Comparison of ENCODE assay signal across 28 cellular contexts in the genomic region with DNA sequence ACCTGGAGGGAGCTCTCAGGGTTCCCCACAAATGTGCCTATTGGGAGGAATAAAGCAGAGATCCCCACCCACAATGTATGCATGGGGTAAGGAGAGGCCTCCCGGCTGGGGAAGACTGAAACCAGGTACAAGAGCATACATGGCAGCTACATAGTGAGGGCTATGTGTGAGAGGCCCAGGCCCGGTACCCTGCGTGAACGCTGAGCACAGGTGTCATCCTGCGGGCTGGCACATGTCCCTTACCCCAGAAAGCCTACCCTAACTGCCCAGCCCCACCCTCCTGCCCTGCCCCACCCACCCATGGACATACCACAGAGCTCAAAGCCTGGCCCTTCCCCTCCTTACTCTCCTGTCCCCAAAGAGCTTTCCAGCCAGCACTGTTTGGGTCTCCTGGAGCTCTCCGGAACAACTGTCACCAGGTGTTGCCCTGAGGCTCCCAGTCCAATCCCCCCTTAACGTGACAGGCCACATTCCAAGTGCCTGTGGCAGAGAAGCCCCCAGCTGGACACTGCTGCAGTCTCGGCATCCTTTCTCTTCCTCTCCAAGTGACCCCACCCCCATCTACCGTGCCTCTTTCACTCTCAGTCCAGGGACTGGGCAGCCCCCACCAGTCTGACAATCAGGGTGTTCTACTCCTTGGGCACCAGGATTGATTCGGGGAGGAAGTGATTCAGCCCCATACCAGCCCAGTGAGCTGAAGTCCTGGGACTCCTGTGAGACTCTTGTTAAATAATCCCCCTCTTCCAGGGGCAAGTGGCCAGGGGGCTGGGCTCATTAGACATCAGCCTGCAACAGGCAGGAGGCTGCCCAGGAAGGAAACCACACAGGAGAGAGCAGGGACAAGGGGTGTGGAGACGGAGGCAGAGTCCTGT. TPM values are rescaled to one million over a fixed set of nuclear protein-coding genes. Genes with fewer than 3 reads are reported as not detected.
DNase-seq lines count a peak whose midpoint lies in the region; ATAC-seq and TF ChIP-seq lines count a peak whose summit lies in the region.
"Had no signal": no experiment of that assay in that cellular context is flagged by ENCODE, and none has a peak within 500 bp of the region (broad histone marks: within the 10 kb centered on the region; RNA-seq: fewer than 3 reads in every experiment).

No MANE protein-coding gene starts in this region.

- POLR2A ChIA-PET in SK-N-SH (lab: Yijun Ruan, JAX): interaction anchor here (0.8 to 1.6 kb wide), 6 partner anchors 14 to 120 kb away, joined by 3 to 7 read pairs (median 5); a partner anchor contains a TSS

- peak overlapping the region; percentile 44 for H3K56ac ChIP-seq in mesendoderm (ENCODE audit: low read length)

- H4K20me1 ChIP-seq in SK-N-SH (ENCODE audit: insufficient read depth): no peaks in the 10 kb centered on the region

- TF ChIP-seq CTCF in SK-N-SH (IDR thresholded peaks at IDR 0.05): no peak
- TF ChIP-seq CTCF in RWPE2 (IDR thresholded peaks at IDR 0.05; ENCODE audit: poor library complexity, severe bottlenecking): no peak
- TF ChIP-seq CTCF in upper lobe of left lung (IDR thresholded peaks at IDR 0.05): no peak

- no peak overlapping the region for H2AK5ac ChIP-seq in mesendoderm (ENCODE audit: low read length)

- no peak for TF ChIP-seq POLR2A in upper lobe of left lung (IDR thresholded peaks at IDR 0.05)

- no peaks in the 10 kb centered on the region for H3K79me2 ChIP-seq in SK-N-SH (ENCODE audit: insufficient read depth)
- H3K79me2 ChIP-seq in mesendoderm (ENCODE audit: control insufficient read depth, insufficient read depth, low read length): no peaks in the 10 kb centered on the region

- H4K5ac ChIP-seq in mesendoderm (ENCODE audit: low read length): no peak overlapping the region

- H4K8ac ChIP-seq in mesendoderm (ENCODE audit: low read depth, low read length): no peak overlapping the region

- WGBS in SK-N-SH (ENCODE audit: low lambda C conversion rate): 33% methylated on average over 7 of the region's 11 CpGs
- no CpG with 5 or more reads among the region's 11 CpGs for WGBS in mesendoderm (ENCODE audit: extremely low coverage, insufficient coverage, low lambda C conversion rate)
- WGBS in upper lobe of left lung, 2 donors: 72 to 74% methylated on average over 11 of the region's 11 CpGs

- ATAC-seq in SK-N-SH treated with all-trans-retinoic acid at 6 μM for 48 hours (peak; percentile 5; the same call in 1 of the 3 replicates), RWPE2 (ENCODE audit: low read depth) (peak; percentile 12; the same call in 1 of the 3 replicates), upper lobe of left lung (ENCODE audit: low FRiP score in 2 of 2) (no peak), GM19324 (IDR thresholded peaks at IDR 0.05; ENCODE audit: low FRiP score, unreplicated experiment) (no peak), left colon (no peak)
- ATAC-seq in activated naive CD8-positive, alpha-beta T cell treated with anti-CD3 and anti-CD28 coated beads, Interleukin-2, amount 50 U/mL, for 24 hours: no peak
- ATAC-seq: activated CD8-positive, alpha-beta memory T cell treated with anti-CD3 and anti-CD28 coated beads, Interleukin-2, amount 10 ng/mL, durations not matched to agents 7 days and 5 days; activated T-cell treated with anti-CD3 and anti-CD28 coated beads, Interleukin-2, amount 50 U/mL, for 72 hours; GM12878; WTC11 had no signal

- no peaks in the 10 kb centered on the region for H3F3A ChIP-seq in SK-N-SH (replicated peaks; ENCODE audit: insufficient read depth)

- H3K9ac ChIP-seq in SK-N-SH (no peak overlapping the region), mesendoderm (ENCODE audit: low read length) (no peak overlapping the region)

- H3K4me3 Mint-ChIP-seq in activated naive CD8-positive, alpha-beta T cell treated with anti-CD3 and anti-CD28 coated beads, Interleukin-2, amount 50 U/mL, for 24 hours: no peak overlapping the region
- H3K4me3 Mint-ChIP-seq: activated CD8-positive, alpha-beta memory T cell treated with anti-CD3 and anti-CD28 coated beads, Interleukin-2, amount 10 ng/mL, durations not matched to agents 7 days and 5 days; activated naive CD4-positive, alpha-beta T cell treated with anti-CD3 and anti-CD28 coated beads, Interleukin-2, amount 50 U/mL, for 24 hours; activated T-cell treated with anti-CD3 and anti-CD28 coated beads, Interleukin-2, amount 50 U/mL, for 72 hours; CD8-positive, alpha-beta memory T cell; dendritic cell treated with granulocyte-macrophage colony-stimulating factor and Interleukin-4, amounts not matched to agents 40 ng/mL and 50 ng/mL, for 4 days; H9; memory B cell; WTC11 had no signal

- H3K9me2 ChIP-seq in SK-N-SH: no peaks in the 10 kb centered on the region

- H3K9me3 Mint-ChIP-seq in activated naive CD8-positive, alpha-beta T cell treated with anti-CD3 and anti-CD28 coated beads, Interleukin-2, amount 50 U/mL, for 24 hours: no peaks in the 10 kb centered on the region
- H3K9me3 Mint-ChIP-seq: activated naive CD4-positive, alpha-beta T cell treated with anti-CD3 and anti-CD28 coated beads, Interleukin-2, amount 50 U/mL, for 24 hours; activated T-cell treated with anti-CD3 and anti-CD28 coated beads, Interleukin-2, amount 50 U/mL, for 72 hours; CD8-positive, alpha-beta memory T cell; dendritic cell treated with granulocyte-macrophage colony-stimulating factor and Interleukin-4, amounts not matched to agents 40 ng/mL and 50 ng/mL, for 4 days; H9; WTC11 had no signal

- TF ChIP-seq EP300 in SK-N-SH (IDR thresholded peaks at IDR 0.05; ENCODE audit: borderline replicate concordance in 1 of 2, low read depth in 1 of 2, low read length in 1 of 2) (no peak), upper lobe of left lung (IDR thresholded peaks at IDR 0.05) (no peak)

- H3K23ac ChIP-seq in mesendoderm (ENCODE audit: low read length): no peak overlapping the region

- DNase-seq in SK-N-SH (no peak), RWPE2 (ENCODE audit: low spot score) (peak; percentile 38), mesendoderm (no peak), upper lobe of left lung (no peak), left colon (no peak)
- DNase-seq in activated naive CD8-positive, alpha-beta T cell treated with anti-CD3 and anti-CD28 coated beads, Interleukin-2, amount 50 U/mL, for 24 hours: no peak
- DNase-seq: activated CD4-positive, alpha-beta T cell treated with anti-CD3 and anti-CD28 coated beads, Interleukin-2, amount 50 U/mL, for 1 hour; activated CD8-positive, alpha-beta memory T cell treated with anti-CD3 and anti-CD28 coated beads, Interleukin-2, amount 10 ng/mL, durations not matched to agents 7 days and 5 days; activated T-cell treated with anti-CD3 and anti-CD28 coated beads, Interleukin-2, amount 50 U/mL, for 72 hours; anterior cingulate cortex; caudate nucleus; DMS53; H9; NCI-H1092 treated with DMSO at 0.1 percent for 48 hours; NCI-H1930; NCI-H226; stimulated activated CD4-positive, alpha-beta T cell treated with anti-CD3 and anti-CD28 coated beads, Interleukin-4, amount 100 ng/mL, for 4 hours; stimulated activated naive CD4-positive, alpha-beta T cell treated with Interleukin-2 at 50 U/mL for 16 hours; testis had no signal

- H3K4me1 ChIP-seq in SK-N-SH (ENCODE audit: control insufficient read depth in 1 of 2, insufficient read depth in 2 of 2, low read depth in 1 of 2, low read length in 1 of 2) (peaks cover 0 to 51% of the 10 kb centered on the region in 2 experiments; a peak in 2 of 4 replicates), RWPE2 (ENCODE audit: insufficient read depth, poor library complexity, severe bottlenecking) (peaks cover 20% of the 10 kb centered on the region), mesendoderm (ENCODE audit: control insufficient read depth, low read depth, low read length) (peaks cover 8% of the 10 kb centered on the region), upper lobe of left lung (peaks cover 4 to 29% (median 9%) of the 10 kb centered on the region in 4 donors)
- H3K4me1 ChIP-seq: testis had no signal

- no peaks in the 10 kb centered on the region for H3K36me3 ChIP-seq in SK-N-SH (replicated peaks in 1 of 2; ENCODE audit: control insufficient read depth in 1 of 2, insufficient read depth in 2 of 2, low read length in 1 of 2)
- H3K36me3 ChIP-seq in RWPE2 (ENCODE audit: low read depth): no peaks in the 10 kb centered on the region
- no peaks in the 10 kb centered on the region for H3K36me3 ChIP-seq in mesendoderm (ENCODE audit: control insufficient read depth, insufficient read depth, low read length)
- H3K36me3 ChIP-seq in upper lobe of left lung: no peaks in the 10 kb centered on the region

- no peak overlapping the region for H3K18ac ChIP-seq in mesendoderm (ENCODE audit: low read length)

- no peak overlapping the region for H3K4me3 ChIP-seq in SK-N-SH (ENCODE audit: low read depth in 2 of 2, low read length in 1 of 2)
- H3K4me3 ChIP-seq in RWPE2 (ENCODE audit: severe bottlenecking): no peak overlapping the region
- no peak overlapping the region for H3K4me3 ChIP-seq in mesendoderm (ENCODE audit: low read length)
- H3K4me3 ChIP-seq in upper lobe of left lung: no peak overlapping the region
- H3K4me3 ChIP-seq: GM12878, testis had no signal

- TF ChIP-seq RAD21 in SK-N-SH (IDR thresholded peaks at IDR 0.05; ENCODE audit: low read length): no peak

- H2BK120ac ChIP-seq in mesendoderm (ENCODE audit: low read depth, low read length): no peak overlapping the region

- H2AFZ ChIP-seq in SK-N-SH (ENCODE audit: low read depth): no peak overlapping the region

- H3K27ac Mint-ChIP-seq in activated naive CD8-positive, alpha-beta T cell treated with anti-CD3 and anti-CD28 coated beads, Interleukin-2, amount 50 U/mL, for 24 hours: no peak overlapping the region
- H3K27ac Mint-ChIP-seq: activated CD8-positive, alpha-beta memory T cell treated with anti-CD3 and anti-CD28 coated beads, Interleukin-2, amount 10 ng/mL, durations not matched to agents 7 days and 5 days; activated T-cell treated with anti-CD3 and anti-CD28 coated beads, Interleukin-2, amount 50 U/mL, for 72 hours; dendritic cell treated with granulocyte-macrophage colony-stimulating factor and Interleukin-4, amounts not matched to agents 40 ng/mL and 50 ng/mL, for 4 days; memory B cell; WTC11 had no signal

- H3K4me2 ChIP-seq in SK-N-SH (no peak overlapping the region), mesendoderm (ENCODE audit: low read length) (no peak overlapping the region)

- no peaks in the 10 kb centered on the region for H3K79me1 ChIP-seq in mesendoderm (ENCODE audit: low read length)

- CTCF ChIA-PET in SK-N-SH (lab: Yijun Ruan, JAX): interaction anchor here (1.0 to 13.2 kb wide), 12 partner anchors 15 to 246 kb away, joined by 3 to 191 read pairs (median 5); a partner anchor contains a TSS

- H3K27me3 Mint-ChIP-seq in activated naive CD8-positive, alpha-beta T cell treated with anti-CD3 and anti-CD28 coated beads, Interleukin-2, amount 50 U/mL, for 24 hours: peaks cover 2% of the 10 kb centered on the region

- no peak overlapping the region for H2BK15ac ChIP-seq in mesendoderm (replicated peaks; ENCODE audit: low read depth)

- H2BK5ac ChIP-seq in mesendoderm (ENCODE audit: low read length): no peak overlapping the region

- H3K27ac ChIP-seq in SK-N-SH (ENCODE audit: low read depth in 2 of 2, low read length in 1 of 2) (peak overlapping the region in 1 of 2 experiments; percentile 86; a peak in 2 of 4 replicates), RWPE2 (ENCODE audit: poor library complexity, severe bottlenecking) (peak overlapping the region; percentile 32), mesendoderm (ENCODE audit: low read depth, low read length) (no peak overlapping the region), upper lobe of left lung (peak overlapping the region; percentile 43 to 73 (median 60))
- H3K27ac ChIP-seq: 22Rv1, testis had no signal

- H3K9me3 ChIP-seq in SK-N-SH: no peaks in the 10 kb centered on the region
- no peaks in the 10 kb centered on the region for H3K9me3 ChIP-seq in RWPE2 (ENCODE audit: severe bottlenecking)
- H3K9me3 ChIP-seq in upper lobe of left lung: no peaks in the 10 kb centered on the region
- H3K9me3 ChIP-seq: testis had no signal

- no peaks in the 10 kb centered on the region for H3K27me3 ChIP-seq in SK-N-SH (ENCODE audit: insufficient read depth)
- H3K27me3 ChIP-seq in RWPE2 (ENCODE audit: insufficient read depth, poor library complexity, severe bottlenecking): no peaks in the 10 kb centered on the region
- H3K27me3 ChIP-seq in mesendoderm (ENCODE audit: insufficient read depth, low read length, poor library complexity): no peaks in the 10 kb centered on the region
- H3K27me3 ChIP-seq in upper lobe of left lung: no peaks in the 10 kb centered on the region
- H3K27me3 ChIP-seq: testis had no signal

- no peaks in the 10 kb centered on the region for H3K36me3 Mint-ChIP-seq in activated naive CD8-positive, alpha-beta T cell treated with anti-CD3 and anti-CD28 coated beads, Interleukin-2, amount 50 U/mL, for 24 hours (ENCODE audit: low read depth)
- H3K36me3 Mint-ChIP-seq: activated CD8-positive, alpha-beta memory T cell treated with anti-CD3 and anti-CD28 coated beads, Interleukin-2, amount 10 ng/mL, durations not matched to agents 7 days and 5 days; activated naive CD4-positive, alpha-beta T cell treated with anti-CD3 and anti-CD28 coated beads, Interleukin-2, amount 50 U/mL, for 24 hours; CD8-positive, alpha-beta memory T cell; memory B cell; WTC11 had no signal

- H3K4me1 Mint-ChIP-seq in activated naive CD8-positive, alpha-beta T cell treated with anti-CD3 and anti-CD28 coated beads, Interleukin-2, amount 50 U/mL, for 24 hours: no peaks in the 10 kb centered on the region
- H3K4me1 Mint-ChIP-seq: activated naive CD4-positive, alpha-beta T cell treated with anti-CD3 and anti-CD28 coated beads, Interleukin-2, amount 50 U/mL, for 24 hours; CD8-positive, alpha-beta memory T cell; memory B cell; WTC11 had no signal

- intact Hi-C loops in left colon (cut with DNase I, micrococcal nuclease): no loop called here

- H3K4ac ChIP-seq in mesendoderm (ENCODE audit: low read depth, low read length): no peak overlapping the region

RNA-seq across cellular contexts. Expression of a gene that starts 19.6 kb away (rescaled TPM):
- polyA plus RNA-seq in SK-N-SH (2012; rRNA removed): 0.13 and 0.24 TPM in 2 replicates
- 0.10 and 0.29 TPM in 2 replicates for polyA plus RNA-seq in SK-N-SH (2012; cell fraction: cytosol; rRNA removed)
- polyA plus RNA-seq in SK-N-SH (2012; cell fraction: nucleus; rRNA removed): 0.09 and 0.10 TPM in 2 replicates
- polyA plus RNA-seq in mesendoderm (2013, experiment 1 of 2): 0.28 TPM
- polyA plus RNA-seq in mesendoderm (2013, experiment 2 of 2): 0.29 TPM
- total RNA-seq in upper lobe of left lung (1 to 10 TPM; 1.5 to 5.2 (median 3.2) TPM), left colon (1 to 10 TPM in 1 of 2 donors, under 1 TPM in 1; 0.31 to 1.0 TPM)
- total RNA-seq: activated CD8-positive, alpha-beta memory T cell treated with anti-CD3 and anti-CD28 coated beads, Interleukin-2, amount 10 ng/mL, durations not matched to agents 7 days and 5 days; activated T-cell treated with anti-CD3 and anti-CD28 coated beads, Interleukin-2, amount 50 U/mL, for 72 hours; CD8-positive, alpha-beta memory T cell had no signal
- polyA plus RNA-seq: CD8-positive, alpha-beta memory T cell had no signal

Comparison
In these comparisons a context has a peak if more than half of its experiments do, and no peak if none do; other contexts are left out.
1. ATAC-seq: peak in SK-N-SH treated with all-trans-retinoic acid at 6 μM for 48 hours (single experiment) and RWPE2 (single experiment); none in upper lobe of left lung (0 of 2), GM19324 (single experiment), left colon (single experiment) and activated naive CD8-positive, alpha-beta T cell treated with anti-CD3 and anti-CD28 coated beads, Interleukin-2, amount 50 U/mL, for 24 hours (single experiment).